ENCODE assay signal across 25 cellular contexts in genomic region chr9:90919883-90920282, GRCh38.
DNase-seq lines count a peak whose midpoint lies in the region; ATAC-seq and TF ChIP-seq lines count a peak whose summit lies in the region.
"Had no signal": no experiment of that assay in that cellular context is flagged by ENCODE, and none has a peak within 500 bp of the region (broad histone marks: within the 10 kb centered on the region; RNA-seq: fewer than 3 reads in every experiment).

No MANE protein-coding gene starts in this region.

- H2AK5ac ChIP-seq in mesenchymal stem cell (ENCODE audit: low read length, severe bottlenecking): no peak overlapping the region

- H3K27ac Mint-ChIP-seq in activated CD4-positive, alpha-beta T cell treated with anti-CD3 and anti-CD28 coated beads, Interleukin-2, amount 10 ng/mL, durations not matched to agents 7 days and 5 days: no peak overlapping the region
- H3K27ac Mint-ChIP-seq: activated T-cell treated with anti-CD3 and anti-CD28 coated beads, Interleukin-2, amount 50 U/mL, for 24 hours; CD4-positive, alpha-beta T cell; dendritic cell treated with granulocyte-macrophage colony-stimulating factor and Interleukin-4, amounts not matched to agents 40 ng/mL and 50 ng/mL, for 4 days; endodermal cell; GM23338; HFFc6; naive thymus-derived CD8-positive, alpha-beta T cell; T-helper 2 cell treated with Interferon-gamma antibody and Interleukin-4, amounts not matched to agents 5 μg/mL and 100 μg/mL, for 36 hours had no signal

- 96% methylated on average over 10 of the region's 10 CpGs for WGBS in mesenchymal stem cell
- 50 to 56% methylated on average over 8 to 10 of the region's 10 CpGs for WGBS in thyroid gland, 2 donors

- no peak overlapping the region for H4K91ac ChIP-seq in mesenchymal stem cell (ENCODE audit: low read length)

- H3K9ac ChIP-seq in mesenchymal stem cell (ENCODE audit: low read length): no peak overlapping the region
- H3K9ac ChIP-seq in PC-3 (ENCODE audit: low read length): no peak overlapping the region

- H3K9me2 ChIP-seq in PC-3 (replicated peaks; ENCODE audit: low read length): no peaks in the 10 kb centered on the region

- no peak overlapping the region for H2AFZ ChIP-seq in mesenchymal stem cell (ENCODE audit: low read depth, low read length)
- no peak overlapping the region for H2AFZ ChIP-seq in PC-3 (ENCODE audit: low read length)
- H2AFZ ChIP-seq: GM23338 had no signal

- H4K20me1 ChIP-seq in PC-3 (ENCODE audit: low read length): no peaks in the 10 kb centered on the region

- H3K4me2 ChIP-seq in mesenchymal stem cell (ENCODE audit: low read length, poor library complexity, severe bottlenecking) (no peak overlapping the region), PC-3 (ENCODE audit: low read length) (no peak overlapping the region)
- H3K4me2 ChIP-seq: GM23338 had no signal

- peak overlapping the region; percentile 41 for H2BK15ac ChIP-seq in mesenchymal stem cell (ENCODE audit: low read depth, poor library complexity, severe bottlenecking)

- H2BK5ac ChIP-seq in mesenchymal stem cell (ENCODE audit: low read depth, low read length, poor library complexity, severe bottlenecking): no peak overlapping the region

- no peak overlapping the region for H4K8ac ChIP-seq in mesenchymal stem cell (ENCODE audit: low read length)

- POLR2A ChIA-PET in RWPE1 (lab: Yijun Ruan, JAX; ENCODE audit: low non-redundant PET) (no interaction called here), PC-3 (lab: Charles Lee; ENCODE audit: unreplicated experiment) (no interaction called here)
- POLR2A ChIA-PET in activated CD4-positive, alpha-beta T cell treated with anti-CD3 and anti-CD28 coated beads, Interleukin-2, amount 10 ng/mL, durations not matched to agents 7 days and 5 days (lab: Charles Lee): no interaction called here

- H3K4me1 Mint-ChIP-seq in activated CD4-positive, alpha-beta T cell treated with anti-CD3 and anti-CD28 coated beads, Interleukin-2, amount 10 ng/mL, durations not matched to agents 7 days and 5 days: no peaks in the 10 kb centered on the region
- H3K4me1 Mint-ChIP-seq: endodermal cell, GM23338 had no signal

- no peaks in the 10 kb centered on the region for H3K79me2 ChIP-seq in PC-3 (ENCODE audit: low read length)

- H3K27ac ChIP-seq in RWPE1 (peak overlapping the region; percentile 49), mesenchymal stem cell (ENCODE audit: low read length, poor library complexity, severe bottlenecking) (no peak overlapping the region), thyroid gland (peak overlapping the region; percentile 13 to 76 (median 38)), PC-3 (ENCODE audit: low read length) (no peak overlapping the region), uterus (no peak overlapping the region)
- H3K27ac ChIP-seq: esophagus muscularis mucosa, left lung had no signal

- no peak overlapping the region for H3K14ac ChIP-seq in mesenchymal stem cell (ENCODE audit: low read length in 2 of 2)

- peaks cover 11% of the 10 kb centered on the region for H3K4me1 ChIP-seq in mesenchymal stem cell (ENCODE audit: control insufficient read depth, insufficient read depth, low read depth, low read length)
- H3K4me1 ChIP-seq in thyroid gland: peaks cover 38 to 46% of the 10 kb centered on the region in 2 donors
- H3K4me1 ChIP-seq in PC-3 (ENCODE audit: insufficient read depth, low read length): no peaks in the 10 kb centered on the region
- H3K4me1 ChIP-seq in uterus: no peaks in the 10 kb centered on the region
- H3K4me1 ChIP-seq: left lung had no signal

- H3K4ac ChIP-seq in mesenchymal stem cell (ENCODE audit: low read depth in 1 of 2, low read length in 2 of 2): no peak overlapping the region

- TF ChIP-seq CTCF in RWPE1 (conservative IDR thresholded peaks at IDR 0.05; ENCODE audit: low read depth): no peak
- TF ChIP-seq CTCF in thyroid gland (IDR thresholded peaks at IDR 0.05): no peak
- no peak for TF ChIP-seq CTCF in PC-3 (conservative IDR thresholded peaks at IDR 0.05; ENCODE audit: low read depth, low read length)
- TF ChIP-seq CTCF in uterus (IDR thresholded peaks at IDR 0.05): no peak

- intact Hi-C loops in thyroid gland (cut with DNase I): loop anchor here (5.0 to 10.0 kb wide), 3 partner anchors 267 to 765 kb away; no protein-coding TSS in a partner anchor
- intact Hi-C loops in PC-3 (cut with micrococcal nuclease): loop anchor here (10.0 kb wide), 1 partner anchor 165 kb away; no protein-coding TSS in a partner anchor
- intact Hi-C loops in uterus (cut with DNase I; ENCODE audit: low total_unique reads): loop anchor here (10.0 kb wide), 2 partner anchors 515 to 765 kb away; no protein-coding TSS in a partner anchor

- H3K36me3 ChIP-seq in mesenchymal stem cell (ENCODE audit: control insufficient read depth in 1 of 2, insufficient read depth in 2 of 2, low read depth in 1 of 2, low read length in 2 of 2) (no peaks in the 10 kb centered on the region), thyroid gland (no peaks in the 10 kb centered on the region), PC-3 (ENCODE audit: low read depth, low read length) (no peaks in the 10 kb centered on the region), uterus (no peaks in the 10 kb centered on the region)
- H3K36me3 ChIP-seq: esophagus muscularis mucosa, left lung had no signal

- CTCF ChIA-PET in RWPE1 (lab: Yijun Ruan, JAX) (no interaction called here), PC-3 (lab: Charles Lee) (no interaction called here)
- CTCF ChIA-PET in activated CD4-positive, alpha-beta T cell treated with anti-CD3 and anti-CD28 coated beads, Interleukin-2, amount 10 ng/mL, durations not matched to agents 7 days and 5 days (lab: Charles Lee): no interaction called here

- H3K18ac ChIP-seq in mesenchymal stem cell (ENCODE audit: low read depth in 1 of 2, low read length in 2 of 2): no peak overlapping the region

- no peak overlapping the region for H3K4me3 Mint-ChIP-seq in activated CD4-positive, alpha-beta T cell treated with anti-CD3 and anti-CD28 coated beads, Interleukin-2, amount 10 ng/mL, durations not matched to agents 7 days and 5 days
- H3K4me3 Mint-ChIP-seq: activated T-cell treated with anti-CD3 and anti-CD28 coated beads, Interleukin-2, amount 50 U/mL, for 24 hours; CD4-positive, alpha-beta T cell; dendritic cell treated with granulocyte-macrophage colony-stimulating factor and Interleukin-4, amounts not matched to agents 40 ng/mL and 50 ng/mL, for 4 days; endodermal cell; GM23338; HFFc6; naive thymus-derived CD8-positive, alpha-beta T cell; T-helper 2 cell treated with Interferon-gamma antibody and Interleukin-4, amounts not matched to agents 5 μg/mL and 100 μg/mL, for 36 hours had no signal

- BruUV-seq in PC-3 (replicated peaks; lab: Mats Ljungman, UMichigan): no TSS peak

- H3K4me3 ChIP-seq in mesenchymal stem cell (ENCODE audit: insufficient read depth in 1 of 2, low read depth in 1 of 2, low read length in 2 of 2): no peak overlapping the region
- H3K4me3 ChIP-seq in thyroid gland (replicated peaks in 1 of 3): no peak overlapping the region
- no peak overlapping the region for H3K4me3 ChIP-seq in PC-3 (ENCODE audit: low read length)
- H3K4me3 ChIP-seq in uterus: no peak overlapping the region
- H3K4me3 ChIP-seq: esophagus muscularis mucosa, GM23338, left lung had no signal

- H3K9me3 ChIP-seq in mesenchymal stem cell (ENCODE audit: control insufficient read depth, low read length): no peaks in the 10 kb centered on the region
- no peaks in the 10 kb centered on the region for H3K9me3 ChIP-seq in thyroid gland
- H3K9me3 ChIP-seq in PC-3 (ENCODE audit: low read length): no peaks in the 10 kb centered on the region
- H3K9me3 ChIP-seq in uterus: no peaks in the 10 kb centered on the region
- H3K9me3 ChIP-seq: esophagus muscularis mucosa, left lung had no signal

- no peak overlapping the region for H2BK120ac ChIP-seq in mesenchymal stem cell (ENCODE audit: low read depth, low read length)

- no peak for ATAC-seq in PC-3
- ATAC-seq: GM23338; left lung; naive thymus-derived CD8-positive, alpha-beta T cell had no signal

- H3K27me3 ChIP-seq in mesenchymal stem cell (ENCODE audit: control insufficient read depth in 1 of 2, insufficient read depth in 1 of 2, low read length in 2 of 2) (no peaks in the 10 kb centered on the region), thyroid gland (no peaks in the 10 kb centered on the region), PC-3 (ENCODE audit: low read length) (no peaks in the 10 kb centered on the region), uterus (no peaks in the 10 kb centered on the region)
- H3K27me3 ChIP-seq: esophagus muscularis mucosa had no signal

- no peaks in the 10 kb centered on the region for H3K36me3 Mint-ChIP-seq in activated CD4-positive, alpha-beta T cell treated with anti-CD3 and anti-CD28 coated beads, Interleukin-2, amount 10 ng/mL, durations not matched to agents 7 days and 5 days (ENCODE audit: low read depth)
- H3K36me3 Mint-ChIP-seq: naive thymus-derived CD8-positive, alpha-beta T cell had no signal

- H3K79me1 ChIP-seq in mesenchymal stem cell (replicated peaks; ENCODE audit: low read length, poor library complexity, severe bottlenecking): no peaks in the 10 kb centered on the region

- H2BK12ac ChIP-seq in mesenchymal stem cell (ENCODE audit: low read length in 2 of 2): no peak overlapping the region

- no peaks in the 10 kb centered on the region for H3K9me3 Mint-ChIP-seq in activated CD4-positive, alpha-beta T cell treated with anti-CD3 and anti-CD28 coated beads, Interleukin-2, amount 10 ng/mL, durations not matched to agents 7 days and 5 days
- H3K9me3 Mint-ChIP-seq: activated T-cell treated with anti-CD3 and anti-CD28 coated beads, Interleukin-2, amount 50 U/mL, for 24 hours; CD4-positive, alpha-beta T cell; dendritic cell treated with granulocyte-macrophage colony-stimulating factor and Interleukin-4, amounts not matched to agents 40 ng/mL and 50 ng/mL, for 4 days; endodermal cell; GM23338; HFFc6; naive thymus-derived CD8-positive, alpha-beta T cell; T-helper 2 cell treated with Interferon-gamma antibody and Interleukin-4, amounts not matched to agents 5 μg/mL and 100 μg/mL, for 36 hours had no signal

- no peaks in the 10 kb centered on the region for H3F3A ChIP-seq in PC-3 (ENCODE audit: low read length, unreplicated experiment)

- TF ChIP-seq POLR2A in thyroid gland (IDR thresholded peaks at IDR 0.05): no peak
- no peak for TF ChIP-seq POLR2A in uterus (IDR thresholded peaks at IDR 0.05)

- DNase-seq in RWPE1 (ENCODE audit: low spot score) (no peak), fibroblast of gingiva (ENCODE audit: low read depth) (peak; percentile 7), mesenchymal stem cell (no peak), thyroid gland (peak; percentile 78 to 79), PC-3 (no peak), uterus (no peak)
- DNase-seq in activated CD4-positive, alpha-beta T cell treated with anti-CD3 and anti-CD28 coated beads, Interleukin-2, amount 10 ng/mL, durations not matched to agents 7 days and 5 days: no peak
- DNase-seq: activated CD4-positive, alpha-beta T cell treated with anti-CD3 and anti-CD28 coated beads for 4 hours; activated naive CD4-positive, alpha-beta T cell; activated T-cell treated with anti-CD3 and anti-CD28 coated beads, Interleukin-2, amount 50 U/mL, for 24 hours; CD4-positive, alpha-beta T cell; endodermal cell; HFFc6; Karpas-422; left lung; naive thymus-derived CD8-positive, alpha-beta T cell; NCI-H1436; OCI-M1; SHP77 treated with DMSO at 0.1 percent for 48 hours; small intestine; stimulated activated CD4-positive, alpha-beta T cell treated with anti-CD3 and anti-CD28 coated beads, Interleukin-2, amount 100 ng/mL, for 24 hours had no signal

- H3K23ac ChIP-seq in mesenchymal stem cell (ENCODE audit: low read length in 2 of 2): no peak overlapping the region

- H3K27me3 Mint-ChIP-seq in activated CD4-positive, alpha-beta T cell treated with anti-CD3 and anti-CD28 coated beads, Interleukin-2, amount 10 ng/mL, durations not matched to agents 7 days and 5 days: no peaks in the 10 kb centered on the region

Comparison
In these comparisons a context has a peak if more than half of its experiments do, and no peak if none do; other contexts are left out.
1. DNase-seq: peak in fibroblast of gingiva (single experiment) and thyroid gland (2 of 2); none in RWPE1 (single experiment), mesenchymal stem cell (single experiment), PC-3 (single experiment), activated CD4-positive, alpha-beta T cell treated with anti-CD3 and anti-CD28 coated beads, Interleukin-2, amount 10 ng/mL, durations not matched to agents 7 days and 5 days (single experiment) and uterus (0 of 2).
2. H3K27ac ChIP-seq: peak in RWPE1 (single experiment) and thyroid gland (3 of 3); none in mesenchymal stem cell (single experiment), PC-3 (single experiment) and uterus (0 of 2).